ENCODE assay signal across 11 cellular contexts in genomic region chr18:3455938-3456685, GRCh38. TPM values are rescaled to one million over a fixed set of nuclear protein-coding genes. Genes with fewer than 3 reads are reported as not detected.
DNase-seq lines count a peak whose midpoint lies in the region; ATAC-seq and TF ChIP-seq lines count a peak whose summit lies in the region.
"Had no signal": no experiment of that assay in that cellular context is flagged by ENCODE, and none has a peak within 500 bp of the region (broad histone marks: within the 10 kb centered on the region; RNA-seq: fewer than 3 reads in every experiment).

No MANE protein-coding gene starts in this region.

- H3K4me1 ChIP-seq in right lobe of liver = peaks cover 0 to 39% (median 11%) of the 10 kb centered on the region in 4 donors
- H3K4me1 ChIP-seq in uterus = peaks cover 8 to 10% of the 10 kb centered on the region in 2 donors
- H3K4me1 ChIP-seq: BE2C had no signal

- H3K27ac ChIP-seq in right lobe of liver (peak overlapping the region; percentile 99), uterus (peak overlapping the region; percentile 98)

- no peak overlapping the region for H3K4me3 Mint-ChIP-seq in activated naive CD4-positive, alpha-beta T cell treated with anti-CD3 and anti-CD28 coated beads, Interleukin-2, amount 50 U/mL, for 24 hours
- H3K4me3 Mint-ChIP-seq in activated naive CD4-positive, alpha-beta T cell treated with anti-CD3 and anti-CD28 coated beads for 36 hours = no peak overlapping the region

- peak in 3 of 4 donors; percentile 4 to 17 (median 5) for ATAC-seq in right lobe of liver
- ATAC-seq: left ventricle myocardium superior had no signal

- H3K36me3 Mint-ChIP-seq in activated naive CD4-positive, alpha-beta T cell treated with anti-CD3 and anti-CD28 coated beads, Interleukin-2, amount 50 U/mL, for 24 hours = peaks cover 30% of the 10 kb centered on the region
- peaks cover 42% of the 10 kb centered on the region for H3K36me3 Mint-ChIP-seq in activated naive CD4-positive, alpha-beta T cell treated with anti-CD3 and anti-CD28 coated beads for 36 hours (ENCODE audit: low read depth)

- TF ChIP-seq CTCF in cardiac fibroblast (IDR thresholded peaks at IDR 0.05; ENCODE audit: low read depth, low read length) (no peak), right lobe of liver (IDR thresholded peaks at IDR 0.05) (no peak), uterus (IDR thresholded peaks at IDR 0.05) (no peak)

- H3K27me3 Mint-ChIP-seq in activated naive CD4-positive, alpha-beta T cell treated with anti-CD3 and anti-CD28 coated beads, Interleukin-2, amount 50 U/mL, for 24 hours = no peaks in the 10 kb centered on the region
- H3K27me3 Mint-ChIP-seq in activated naive CD4-positive, alpha-beta T cell treated with anti-CD3 and anti-CD28 coated beads for 36 hours (ENCODE audit: low read depth) = no peaks in the 10 kb centered on the region

- no peak for DNase-seq in activated naive CD4-positive, alpha-beta T cell treated with anti-CD3 and anti-CD28 coated beads for 36 hours
- DNase-seq in cardiac fibroblast (ENCODE audit: low read depth in 2 of 2) = peak; percentile 50 to 57
- no peak for DNase-seq in right lobe of liver
- no peak for DNase-seq in uterus
- DNase-seq in stimulated activated naive CD4-positive, alpha-beta T cell treated with Interleukin-2 at 50 U/mL for 16 hours (lab: John Stamatoyannopoulos, UW) = no peak
- DNase-seq in SIG-M5 treated with dmso at 0.1 percent for 504 hours (lab: John Stamatoyannopoulos, UW; ENCODE audit: unreplicated experiment) = no peak
- DNase-seq in NCI-H146 (lab: John Stamatoyannopoulos, UW) = no peak
- DNase-seq: activated naive CD4-positive, alpha-beta T cell treated with Interleukin-2 at 50 U/mL for 16 hours; BE2C; left ventricle myocardium superior had no signal

- no peaks in the 10 kb centered on the region for H3K27me3 ChIP-seq in right lobe of liver
- no peaks in the 10 kb centered on the region for H3K27me3 ChIP-seq in uterus

- H3K9me3 ChIP-seq in right lobe of liver = no peaks in the 10 kb centered on the region
- H3K9me3 ChIP-seq in uterus = no peaks in the 10 kb centered on the region
- H3K9me3 ChIP-seq: BE2C had no signal

- H3K4me1 Mint-ChIP-seq in activated naive CD4-positive, alpha-beta T cell treated with anti-CD3 and anti-CD28 coated beads, Interleukin-2, amount 50 U/mL, for 24 hours = peaks cover 61% of the 10 kb centered on the region
- peaks cover 65% of the 10 kb centered on the region for H3K4me1 Mint-ChIP-seq in activated naive CD4-positive, alpha-beta T cell treated with anti-CD3 and anti-CD28 coated beads for 36 hours (ENCODE audit: low read depth)

- peak; percentile 77 for TF ChIP-seq POLR2A in right lobe of liver (IDR thresholded peaks at IDR 0.05)
- no peak for TF ChIP-seq POLR2A in uterus (IDR thresholded peaks at IDR 0.05)

- peaks cover 0 to 11% (median 1%) of the 10 kb centered on the region in 4 donors for H3K36me3 ChIP-seq in right lobe of liver
- H3K36me3 ChIP-seq in uterus = no peaks in the 10 kb centered on the region
- H3K36me3 ChIP-seq: BE2C had no signal

- intact Hi-C loops in activated naive CD4-positive, alpha-beta T cell treated with anti-CD3 and anti-CD28 coated beads for 36 hours (cut with micrococcal nuclease) = loop anchor here (10.0 kb wide), 1 partner anchor 881 kb away; the partner anchor contains the start of genes METTL4 and NDC80
- intact Hi-C loops in right lobe of liver (cut with DNase I) (loop anchor here (10.0 kb wide), 2 partner anchors 139 to 209 kb away; no protein-coding TSS in a partner anchor), uterus (cut with DNase I; ENCODE audit: low total_unique reads) (loop anchor here (10.0 kb wide), 1 partner anchor 139 kb away; no protein-coding TSS in a partner anchor)

- CTCF ChIA-PET in activated naive CD4-positive, alpha-beta T cell treated with anti-CD3 and anti-CD28 coated beads for 36 hours (lab: Charles Lee) = interaction anchor here (1.1 to 6.1 kb wide), 5 partner anchors 22 to 195 kb away, joined by 3 to 42 read pairs (median 24); partner anchors contain the start of gene MYL12B

- peak overlapping the region; percentile 15 for H3K27ac Mint-ChIP-seq in activated naive CD4-positive, alpha-beta T cell treated with anti-CD3 and anti-CD28 coated beads, Interleukin-2, amount 50 U/mL, for 24 hours
- H3K27ac Mint-ChIP-seq in activated naive CD4-positive, alpha-beta T cell treated with anti-CD3 and anti-CD28 coated beads for 36 hours = no peak overlapping the region

- 35% methylated on average over 8 of the region's 10 CpGs for WGBS in right lobe of liver (ENCODE audit: insufficient coverage, low coverage, low lambda C conversion rate, missing lambda C conversion rate)

- H3K4me3 ChIP-seq in cardiac fibroblast (replicated peaks in 1 of 2; ENCODE audit: low read depth in 2 of 2, low read length in 2 of 2) (no peak overlapping the region), right lobe of liver (peak overlapping the region in 1 of 3 donors; percentile 2), uterus (no peak overlapping the region)

- peaks cover 3% of the 10 kb centered on the region for H3K9me3 Mint-ChIP-seq in activated naive CD4-positive, alpha-beta T cell treated with anti-CD3 and anti-CD28 coated beads, Interleukin-2, amount 50 U/mL, for 24 hours
- peaks cover 6% of the 10 kb centered on the region for H3K9me3 Mint-ChIP-seq in activated naive CD4-positive, alpha-beta T cell treated with anti-CD3 and anti-CD28 coated beads for 36 hours

RNA-seq across cellular contexts. Expression of gene TGIF1, which starts 6.1 kb away (rescaled TPM):
- 10 to 100 TPM; 23.7 to 24.1 TPM for total RNA-seq in activated naive CD4-positive, alpha-beta T cell treated with anti-CD3 and anti-CD28 coated beads for 36 hours
- total RNA-seq in right lobe of liver (10 to 100 TPM; 11.3 to 41.4 (median 22.3) TPM), uterus (100 to 1,000 TPM in 2 of 4 donors, 10 to 100 TPM in 2; 34.1 to 161 (median 87.0) TPM)

Comparison
In these comparisons a context has a peak if more than half of its experiments do, and no peak if none do; other contexts are left out.
1. DNase-seq: peak in cardiac fibroblast (2 of 2); none in activated naive CD4-positive, alpha-beta T cell treated with anti-CD3 and anti-CD28 coated beads for 36 hours (single experiment), right lobe of liver (0 of 3), uterus (0 of 2), stimulated activated naive CD4-positive, alpha-beta T cell treated with Interleukin-2 at 50 U/mL for 16 hours (single experiment), SIG-M5 treated with dmso at 0.1 percent for 504 hours (single experiment) and NCI-H146 (single experiment).